In the genomic region with DNA sequence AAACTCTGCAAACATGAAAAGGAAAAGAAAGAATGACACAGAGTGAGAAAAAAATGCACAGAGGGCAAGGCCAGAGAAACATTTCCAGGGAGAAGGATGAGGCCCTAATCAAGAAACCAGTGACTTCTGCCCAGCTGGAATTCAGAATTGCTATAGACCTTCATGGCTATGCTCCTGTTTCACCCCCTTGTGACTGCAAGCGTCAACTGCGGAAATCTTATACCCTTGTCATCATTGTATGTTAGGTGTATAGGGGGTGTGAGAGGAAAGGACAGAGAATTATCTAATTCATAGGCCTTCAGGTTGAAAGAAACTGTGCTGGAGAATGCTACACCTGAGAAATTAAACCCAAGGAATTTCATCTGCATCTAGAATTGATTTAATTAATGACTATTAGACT, we compare ENCODE assay signal across 31 cellular contexts.
"Had no signal": no experiment of that assay in that cellular context is flagged by ENCODE, and none has a peak within 500 bp of the region (broad histone marks: within the 10 kb centered on the region; RNA-seq: fewer than 3 reads in every experiment).

No MANE protein-coding gene starts in this region.

- H3K27me3 ChIP-seq: neutrophil, pancreas, spleen, suprapubic skin, thyroid gland, tibial nerve, upper lobe of left lung, vagina had no signal

- H3K9me3 ChIP-seq: neutrophil, pancreas, psoas muscle, suprapubic skin, thoracic aorta, thyroid gland, vagina had no signal

- H3K4me2 ChIP-seq: smooth muscle cell had no signal

- H3K27ac ChIP-seq: neutrophil, pancreas, psoas muscle, skin epidermis, spleen, suprapubic skin, thoracic aorta, thyroid gland, tibial nerve, upper lobe of left lung, vagina had no signal

- H3K36me3 ChIP-seq: neutrophil, pancreas, spleen, suprapubic skin, thoracic aorta, thyroid gland, tibial nerve, upper lobe of left lung, vagina had no signal

- DNase-seq: naive thymus-derived CD8-positive, alpha-beta T cell; nephron progenitor cell; nucleus accumbens; pancreas; posterior cingulate gyrus; psoas muscle; right cardiac atrium; spleen; stimulated activated CD4-positive, alpha-beta T cell treated with anti-CD3 and anti-CD28 coated beads, Interleukin-12 subunit alpha, Interleukin-12 subunit beta, amount 100 ng/mL, for 4 hours; stimulated activated CD4-positive, alpha-beta T cell treated with anti-CD3 and anti-CD28 coated beads, Interleukin-1b, Interleukin-23, amount 100 ng/mL, for 48 hours; stimulated activated CD4-positive, alpha-beta T cell treated with anti-CD3 and anti-CD28 coated beads, Interleukin-4, amount 100 ng/mL, for 1 hour; stimulated activated CD4-positive, alpha-beta T cell treated with anti-CD3 and anti-CD28 coated beads, Interleukin-4, amount 100 ng/mL, for 4 hours; stimulated activated CD8-positive, alpha-beta memory T cell treated with anti-CD3 and anti-CD28 coated beads, Interleukin-4, amount 100 ng/mL, for 48 hours; stimulated activated naive CD4-positive, alpha-beta T cell; stimulated activated naive CD8-positive, alpha-beta T cell treated with anti-CD3 and anti-CD28 coated beads, Interleukin-15, amount 100 ng/mL, for 72 hours; stimulated activated naive CD8-positive, alpha-beta T cell treated with anti-CD3 and anti-CD28 coated beads, Interleukin-15, Interleukin-2, amounts not matched to agents 100 U/mL and 50 U/mL, for 24 hours; substantia nigra; thyroid gland; trophoblast cell; upper lobe of left lung had no signal

- ATAC-seq: naive thymus-derived CD8-positive, alpha-beta T cell; natural killer cell treated with Interleukin-12 subunit alpha and Interleukin-12 subunit beta and Interleukin-15 and Interleukin-18, amount 100 ng/mL, for 72 hours; pancreas; psoas muscle; right cardiac atrium; sciatic nerve; stimulated activated memory B cell treated with anti-CD40 and anti-IgM and Interleukin-4, amounts not matched to agents 10 μg/mL and 1 μg/mL and 100 μg/mL, for 72 hours; stimulated activated naive CD8-positive, alpha-beta T cell treated with anti-CD3 and anti-CD28 coated beads, Interleukin-15, amount 100 ng/mL, for 72 hours; stimulated activated naive CD8-positive, alpha-beta T cell treated with anti-CD3 and anti-CD28 coated beads, Interleukin-15, Interleukin-2, amounts not matched to agents 100 U/mL and 50 U/mL, for 24 hours had no signal

- H3K4me3 ChIP-seq: pancreas, psoas muscle, skin epidermis, smooth muscle cell, spleen, suprapubic skin, thoracic aorta, thyroid gland, tibial nerve, upper lobe of left lung, vagina had no signal

- H3K4me1 ChIP-seq: pancreas, psoas muscle, spleen, suprapubic skin, thyroid gland, tibial nerve, upper lobe of left lung, vagina had no signal

- FAIRE-seq: pancreas, urothelium cell line had no signal
